Comparison of ENCODE assay signal across 16 cellular contexts in the genomic region with DNA sequence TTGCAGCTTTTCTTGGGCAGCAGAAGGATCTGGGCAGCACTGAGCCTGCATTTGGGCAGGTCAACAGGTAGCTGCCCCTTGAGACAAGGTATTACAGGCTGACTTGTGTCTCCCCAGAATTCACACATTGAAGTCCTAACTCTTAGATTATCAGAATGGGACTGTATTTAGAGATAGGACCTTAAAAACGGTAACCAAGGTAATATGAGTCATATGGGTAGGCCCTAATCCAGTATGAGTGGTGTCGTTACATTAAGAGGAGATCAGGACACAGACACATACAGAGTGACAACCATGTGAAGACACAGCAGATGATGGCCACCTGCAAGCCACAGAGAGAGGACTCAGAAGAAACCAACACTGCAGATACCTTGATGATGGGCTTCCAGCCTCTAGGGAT. TPM values are rescaled to one million over a fixed set of nuclear protein-coding genes. Genes with fewer than 3 reads are reported as not detected.
DNase-seq lines count a peak whose midpoint lies in the region; ATAC-seq, FAIRE-seq and TF ChIP-seq lines count a peak whose summit lies in the region.
"Had no signal": no experiment of that assay in that cellular context is flagged by ENCODE, and none has a peak within 500 bp of the region (broad histone marks: within the 10 kb centered on the region; RNA-seq: fewer than 3 reads in every experiment).

No MANE protein-coding gene starts in this region.

- no peaks in the 10 kb centered on the region for H3K79me2 ChIP-seq in GM12878 (ENCODE audit: control insufficient read depth, insufficient read depth, low read length)

- POLR2A ChIA-PET in GM12878 (lab: Charles Lee): interaction anchor here (0.8 kb wide), 1 partner anchor 32 kb away, joined by 3 read pairs; no protein-coding TSS in a partner anchor

- no peak overlapping the region for H3K4me2 ChIP-seq in GM12878 (ENCODE audit: control insufficient read depth, insufficient read depth)
- H3K4me2 ChIP-seq: GM23338 had no signal

- TF ChIP-seq EP300 in GM12878 (IDR thresholded peaks at IDR 0.05; ENCODE audit: borderline replicate concordance in 1 of 2, control insufficient read depth in 1 of 2, low read depth in 2 of 2, low read length in 2 of 2): no peak

- no TSS peak for BruUV-seq in GM12878 (replicated peaks; lab: Mats Ljungman, UMichigan)

- no peak for TF ChIP-seq CTCF in GM12878 (IDR thresholded peaks at IDR 0.05 in 2 of 3, conservative IDR thresholded peaks at IDR 0.05 in 1 of 3; ENCODE audit: control insufficient read depth in 2 of 3, extremely low read depth in 1 of 3, insufficient read depth in 1 of 3, low read depth in 3 of 3, low read length in 3 of 3)

- no peaks in the 10 kb centered on the region for H3K9me3 ChIP-seq in GM12878 (replicated peaks; ENCODE audit: control insufficient read depth, insufficient read depth, low read length)

- no peak for FAIRE-seq in GM12878 (lab: Jason Lieb, UNC)
- FAIRE-seq: D721Med, GM18507 had no signal

- H3K27ac ChIP-seq in GM12878 (ENCODE audit: control insufficient read depth, insufficient read depth): no peak overlapping the region
- H3K27ac ChIP-seq: 22Rv1 had no signal

- DNase-seq in DMS53 (lab: John Stamatoyannopoulos, UW) (peak; percentile 17), DMS53 treated with DMSO at 0.1 percent for 48 hours (lab: John Stamatoyannopoulos, UW; ENCODE audit: unreplicated experiment) (no peak), GM12878 (ENCODE audit: low read depth, low spot score) (no peak), islet precursor cell (peak; percentile 34), NCI-H526 treated with DMSO at 0.1 percent for 48 hours (lab: John Stamatoyannopoulos, UW) (no peak)
- DNase-seq: CD8-positive, alpha-beta T cell; COR-L47; H7 had no signal

- WGBS in GM12878 (ENCODE audit: insufficient coverage, insufficient replicate concordance, low lambda C conversion rate, missing lambda C conversion rate): 3% methylated on average over 2 of the region's 2 CpGs

- TF ChIP-seq POLR2A in GM12878 (IDR thresholded peaks at IDR 0.05; ENCODE audit: low read depth, low read length): no peak

- H4K20me1 ChIP-seq in GM12878 (ENCODE audit: control insufficient read depth, insufficient read depth): no peaks in the 10 kb centered on the region

- CTCF ChIA-PET in GM12878 (lab: Yijun Ruan, JAX): no interaction called here

- no peaks in the 10 kb centered on the region for H3K36me3 ChIP-seq in GM12878 (ENCODE audit: control insufficient read depth in 2 of 2, insufficient read depth in 2 of 2, low read length in 1 of 2)

- no peak; the same call in 2 of the 3 replicates for ATAC-seq in GM12878
- ATAC-seq in GM18520 (IDR thresholded peaks at IDR 0.05; ENCODE audit: unreplicated experiment): no peak
- no peak for ATAC-seq in HG02870 (IDR thresholded peaks at IDR 0.05; ENCODE audit: unreplicated experiment)
- ATAC-seq: CD8-positive, alpha-beta T cell; GM23338 had no signal

- peaks cover 5 to 10% of the 10 kb centered on the region in 2 experiments; a peak in 3 of 4 replicates for H3K27me3 ChIP-seq in GM12878 (replicated peaks in 1 of 2; ENCODE audit: control insufficient read depth in 2 of 2, insufficient read depth in 2 of 2, low read length in 1 of 2)

- H3K9ac ChIP-seq in GM12878 (ENCODE audit: control insufficient read depth, insufficient read depth, low read length): no peak overlapping the region

- no peaks in the 10 kb centered on the region for H3K4me1 ChIP-seq in GM12878 (ENCODE audit: control insufficient read depth, insufficient read depth, low read length)

- intact Hi-C loops in GM12878 (cut with micrococcal nuclease; ENCODE audit: unreplicated experiment): no loop called here

- no peak for TF ChIP-seq RAD21 in GM12878 (IDR thresholded peaks at IDR 0.05; ENCODE audit: insufficient read depth, low read depth, low read length)

- RAD21 ChIA-PET in GM12878 (lab: Charles Lee; ENCODE audit: unreplicated experiment): no interaction called here

- in situ Hi-C loops in GM12878 (cut with MboI): no loop called here

- H3K4me3 ChIP-seq in GM12878: no peak overlapping the region
- H3K4me3 ChIP-seq: GM23338 had no signal

- no peak overlapping the region for H2AFZ ChIP-seq in GM12878 (ENCODE audit: control insufficient read depth, low read depth, low read length)
- H2AFZ ChIP-seq: GM23338 had no signal

- SMC1A ChIA-PET in GM12878 (lab: Charles Lee; ENCODE audit: uncharacterized antibody, unreplicated experiment): no interaction called here

RNA-seq across cellular contexts. Expression of a gene that starts 3.2 kb away (rescaled TPM):
- not detected in 2 replicates for total RNA-seq in GM12878 (2013; cell fraction: nucleolus; rRNA removed)
- not detected in 2 replicates for total RNA-seq in GM12878 (2014; rRNA removed)
- not detected in 2 replicates for total RNA-seq in GM12878 (2014; rRNA removed; fragmentation: Illumina TruSeq; extraction: Trizol)
- total RNA-seq in GM12878 (2021): not detected in 2 replicates
- not detected for polyA plus RNA-seq in GM12878 (2011; ENCODE audit: low read depth)
- polyA plus RNA-seq in GM12878 (2011; rRNA removed): not detected in 2 replicates
- not detected in 2 replicates for polyA plus RNA-seq in GM12878 (2011; cell fraction: cytosol; rRNA removed)
- polyA plus RNA-seq in GM12878 (2011; cell fraction: nucleus; rRNA removed): not detected in 2 replicates
- not detected in 2 replicates for polyA plus RNA-seq in GM12878 (2012)
- not detected in 2 replicates for polyA plus RNA-seq in GM12878 (2014; fragmentation: Illumina TruSeq; extraction: Trizol)
- polyA plus RNA-seq in GM12878 (2014; fragmentation: Nextera tagmentation; extraction: Ambion mirVana): not detected
- 0.09 TPM in 1 of 2 replicates, not detected in the other for polyA plus RNA-seq in GM12878 (2014; rRNA removed)
- not detected for polyA plus RNA-seq in GM12878 (2016; fragmentation: Nextera tagmentation; extraction: Ambion mirVana)
- not detected in 2 replicates for polyA minus RNA-seq in GM12878 (2011; rRNA and poly(A)+ RNA removed)
- polyA minus RNA-seq in GM12878 (2011; cell fraction: cytosol; rRNA and poly(A)+ RNA removed): not detected in 2 replicates
- polyA minus RNA-seq in GM12878 (2011; cell fraction: nucleus; rRNA and poly(A)+ RNA removed): not detected in 2 replicates
- total RNA-seq: CD8-positive, alpha-beta T cell; H7 had no signal
- polyA plus RNA-seq: CD14-positive monocyte, IgD-negative memory B cell had no signal

RNA-seq across cellular contexts. Expression of a gene that starts 32.6 kb away (rescaled TPM):
- 10.5 and 11.7 TPM in 2 replicates for total RNA-seq in GM12878 (2013; cell fraction: nucleolus; rRNA removed)
- total RNA-seq in GM12878 (2014; rRNA removed): 2.0 and 2.5 TPM in 2 replicates
- 2.5 and 2.6 TPM in 2 replicates for total RNA-seq in GM12878 (2014; rRNA removed; fragmentation: Illumina TruSeq; extraction: Trizol)
- 2.0 and 2.4 TPM in 2 replicates for total RNA-seq in GM12878 (2021)
- polyA plus RNA-seq in GM12878 (2011; ENCODE audit: low read depth): 0.21 TPM
- 2.9 and 4.7 TPM in 2 replicates for polyA plus RNA-seq in GM12878 (2011; rRNA removed)
- polyA plus RNA-seq in GM12878 (2011; cell fraction: cytosol; rRNA removed): 0.92 and 1.2 TPM in 2 replicates
- 1.7 and 2.3 TPM in 2 replicates for polyA plus RNA-seq in GM12878 (2011; cell fraction: nucleus; rRNA removed)
- 0.58 and 1.5 TPM in 2 replicates for polyA plus RNA-seq in GM12878 (2012)
- polyA plus RNA-seq in GM12878 (2014; fragmentation: Illumina TruSeq; extraction: Trizol): 1.3 and 2.0 TPM in 2 replicates
- 1 to 10 TPM; 1.0 to 1.2 TPM for polyA plus RNA-seq in GM12878 (2014; fragmentation: Nextera tagmentation; extraction: Ambion mirVana)
- 1.6 and 1.8 TPM in 2 replicates for polyA plus RNA-seq in GM12878 (2014; rRNA removed)
- 1 to 10 TPM; 4.7 to 5.4 TPM for polyA plus RNA-seq in GM12878 (2016; fragmentation: Nextera tagmentation; extraction: Ambion mirVana)
- 1.9 and 2.9 TPM in 2 replicates for polyA minus RNA-seq in GM12878 (2011; rRNA and poly(A)+ RNA removed)
- 0.40 and 0.42 TPM in 2 replicates for polyA minus RNA-seq in GM12878 (2011; cell fraction: cytosol; rRNA and poly(A)+ RNA removed)
- polyA minus RNA-seq in GM12878 (2011; cell fraction: nucleus; rRNA and poly(A)+ RNA removed): 1.9 and 3.1 TPM in 2 replicates

RNA-seq across cellular contexts. Expression of a gene that starts 51.6 kb away (rescaled TPM):
- total RNA-seq in GM12878 (2013; cell fraction: nucleolus; rRNA removed): 36.9 and 53.4 TPM in 2 replicates
- 32.9 and 36.2 TPM in 2 replicates for total RNA-seq in GM12878 (2014; rRNA removed)
- 51.9 and 56.0 TPM in 2 replicates for total RNA-seq in GM12878 (2014; rRNA removed; fragmentation: Illumina TruSeq; extraction: Trizol)
- 35.2 and 38.6 TPM in 2 replicates for total RNA-seq in GM12878 (2021)
- polyA plus RNA-seq in GM12878 (2011; ENCODE audit: low read depth): 47.3 TPM
- 52.8 and 77.4 TPM in 2 replicates for polyA plus RNA-seq in GM12878 (2011; rRNA removed)
- polyA plus RNA-seq in GM12878 (2011; cell fraction: cytosol; rRNA removed): 12.9 and 15.4 TPM in 2 replicates
- polyA plus RNA-seq in GM12878 (2011; cell fraction: nucleus; rRNA removed): 30.5 and 31.1 TPM in 2 replicates
- polyA plus RNA-seq in GM12878 (2012): 63.6 and 64.4 TPM in 2 replicates
- 55.2 and 57.7 TPM in 2 replicates for polyA plus RNA-seq in GM12878 (2014; fragmentation: Illumina TruSeq; extraction: Trizol)
- polyA plus RNA-seq in GM12878 (2014; fragmentation: Nextera tagmentation; extraction: Ambion mirVana): 10 to 100 TPM; 40.9 to 41.2 TPM
- 32.7 and 35.9 TPM in 2 replicates for polyA plus RNA-seq in GM12878 (2014; rRNA removed)
- polyA plus RNA-seq in GM12878 (2016; fragmentation: Nextera tagmentation; extraction: Ambion mirVana): 10 to 100 TPM; 53.4 to 54.0 TPM
- 23.0 and 30.4 TPM in 2 replicates for polyA minus RNA-seq in GM12878 (2011; rRNA and poly(A)+ RNA removed)
- 8.7 and 16.0 TPM in 2 replicates for polyA minus RNA-seq in GM12878 (2011; cell fraction: cytosol; rRNA and poly(A)+ RNA removed)
- 13.4 and 20.5 TPM in 2 replicates for polyA minus RNA-seq in GM12878 (2011; cell fraction: nucleus; rRNA and poly(A)+ RNA removed)

RNA-seq across cellular contexts. Expression of a gene that starts 54.4 kb away (rescaled TPM):
- total RNA-seq in GM12878 (2013; cell fraction: nucleolus; rRNA removed): 68.9 and 70.9 TPM in 2 replicates
- total RNA-seq in GM12878 (2014; rRNA removed): 234 and 273 TPM in 2 replicates
- total RNA-seq in GM12878 (2014; rRNA removed; fragmentation: Illumina TruSeq; extraction: Trizol): 301 TPM in 2 replicates
- total RNA-seq in GM12878 (2021): 154 and 168 TPM in 2 replicates
- polyA plus RNA-seq in GM12878 (2011; ENCODE audit: low read depth): 244 TPM
- polyA plus RNA-seq in GM12878 (2011; rRNA removed): 322 and 441 TPM in 2 replicates
- polyA plus RNA-seq in GM12878 (2011; cell fraction: cytosol; rRNA removed): 515 and 857 TPM in 2 replicates
- polyA plus RNA-seq in GM12878 (2011; cell fraction: nucleus; rRNA removed): 224 and 286 TPM in 2 replicates
- polyA plus RNA-seq in GM12878 (2012): 111 and 166 TPM in 2 replicates
- polyA plus RNA-seq in GM12878 (2014; fragmentation: Illumina TruSeq; extraction: Trizol): 609 and 993 TPM in 2 replicates
- polyA plus RNA-seq in GM12878 (2014; fragmentation: Nextera tagmentation; extraction: Ambion mirVana): 1,000 to 10,000 TPM in 1 of 2 experiments, 100 to 1,000 TPM in 1; 946 to 1,033 TPM
- polyA plus RNA-seq in GM12878 (2014; rRNA removed): 230 and 381 TPM in 2 replicates
- polyA plus RNA-seq in GM12878 (2016; fragmentation: Nextera tagmentation; extraction: Ambion mirVana): 100 to 1,000 TPM; 372 to 407 TPM
- 99.0 and 141 TPM in 2 replicates for polyA minus RNA-seq in GM12878 (2011; rRNA and poly(A)+ RNA removed)
- polyA minus RNA-seq in GM12878 (2011; cell fraction: cytosol; rRNA and poly(A)+ RNA removed): 31.5 and 38.2 TPM in 2 replicates
- 38.2 and 46.3 TPM in 2 replicates for polyA minus RNA-seq in GM12878 (2011; cell fraction: nucleus; rRNA and poly(A)+ RNA removed)

RNA-seq across cellular contexts. Expression of a gene that starts 54.9 kb away (rescaled TPM):
- total RNA-seq in GM12878 (2013; cell fraction: nucleolus; rRNA removed): 0.19 TPM in 1 of 2 replicates, not detected in the other
- total RNA-seq in GM12878 (2014; rRNA removed): not detected in 2 replicates
- total RNA-seq in GM12878 (2014; rRNA removed; fragmentation: Illumina TruSeq; extraction: Trizol): not detected in 2 replicates
- 0.08 and 0.10 TPM in 2 replicates for total RNA-seq in GM12878 (2021)
- 0.08 TPM for polyA plus RNA-seq in GM12878 (2011; ENCODE audit: low read depth)
- polyA plus RNA-seq in GM12878 (2011; rRNA removed): 0.19 and 0.20 TPM in 2 replicates
- 0.22 and 0.47 TPM in 2 replicates for polyA plus RNA-seq in GM12878 (2011; cell fraction: cytosol; rRNA removed)
- polyA plus RNA-seq in GM12878 (2011; cell fraction: nucleus; rRNA removed): 0.29 and 0.49 TPM in 2 replicates
- polyA plus RNA-seq in GM12878 (2012): 0.11 TPM in 1 of 2 replicates, not detected in the other
- not detected in 2 replicates for polyA plus RNA-seq in GM12878 (2014; fragmentation: Illumina TruSeq; extraction: Trizol)
- polyA plus RNA-seq in GM12878 (2014; fragmentation: Nextera tagmentation; extraction: Ambion mirVana): not detected
- not detected in 2 replicates for polyA plus RNA-seq in GM12878 (2014; rRNA removed)
- under 1 TPM in 1 of 2 experiments, not detected in 1; 0.09 TPM for polyA plus RNA-seq in GM12878 (2016; fragmentation: Nextera tagmentation; extraction: Ambion mirVana)
- 0.29 and 0.41 TPM in 2 replicates for polyA minus RNA-seq in GM12878 (2011; rRNA and poly(A)+ RNA removed)
- polyA minus RNA-seq in GM12878 (2011; cell fraction: cytosol; rRNA and poly(A)+ RNA removed): not detected in 2 replicates
- 0.24 and 0.38 TPM in 2 replicates for polyA minus RNA-seq in GM12878 (2011; cell fraction: nucleus; rRNA and poly(A)+ RNA removed)
- total RNA-seq: CD8-positive, alpha-beta T cell had no signal
- polyA plus RNA-seq: CD14-positive monocyte, IgD-negative memory B cell had no signal

Comparison
In these comparisons a context has a peak if more than half of its experiments do, and no peak if none do; other contexts are left out.
1. DNase-seq: peak in DMS53 (single experiment) and islet precursor cell (single experiment); none in DMS53 treated with DMSO at 0.1 percent for 48 hours (single experiment), GM12878 (single experiment) and NCI-H526 treated with DMSO at 0.1 percent for 48 hours (single experiment).